In the genomic region with DNA sequence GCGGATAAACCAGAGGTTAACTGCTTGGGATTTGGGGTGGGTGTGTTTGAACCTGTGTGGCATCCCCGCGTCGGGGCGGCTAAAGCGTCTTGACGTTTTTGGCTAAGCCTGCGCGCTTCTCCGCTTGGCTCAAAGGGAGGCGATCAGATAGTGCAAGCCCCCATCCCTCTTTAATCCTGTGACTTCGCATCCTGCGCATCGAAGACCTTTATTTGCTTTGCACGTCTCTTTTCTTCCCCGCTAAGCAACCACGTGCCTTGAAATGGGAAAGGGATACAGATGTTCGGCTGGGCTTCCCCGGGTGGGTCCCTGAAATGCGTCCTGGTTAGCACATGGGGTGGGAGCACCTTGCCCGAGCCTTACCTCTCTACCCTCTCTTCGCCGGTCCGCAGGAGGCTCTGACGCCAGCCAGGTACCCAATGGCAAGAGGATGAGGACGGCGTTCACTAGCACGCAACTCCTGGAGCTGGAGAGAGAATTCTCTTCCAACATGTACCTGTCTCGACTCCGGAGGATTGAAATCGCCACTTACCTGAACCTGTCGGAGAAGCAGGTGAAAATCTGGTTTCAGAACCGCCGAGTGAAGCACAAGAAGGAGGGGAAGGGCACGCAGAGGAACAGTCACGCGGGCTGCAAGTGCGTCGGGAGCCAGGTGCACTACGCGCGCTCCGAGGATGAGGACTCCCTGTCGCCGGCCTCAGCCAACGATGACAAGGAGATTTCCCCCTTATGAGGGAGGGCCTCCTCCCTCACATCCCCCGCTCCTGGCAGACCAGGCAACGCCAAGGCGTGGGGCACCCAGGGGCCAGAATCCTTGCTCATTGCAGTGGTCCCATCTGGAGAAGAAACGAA, we compare ENCODE assay signal across 9 cellular contexts. TPM values are rescaled to one million over a fixed set of nuclear protein-coding genes. Genes with fewer than 3 reads are reported as not detected.
DNase-seq lines count a peak whose midpoint lies in the region; ATAC-seq, FAIRE-seq and TF ChIP-seq lines count a peak whose summit lies in the region.
"Had no signal": no experiment of that assay in that cellular context is flagged by ENCODE, and none has a peak within 500 bp of the region (broad histone marks: within the 10 kb centered on the region; RNA-seq: fewer than 3 reads in every experiment).

No MANE protein-coding gene starts in this region.

- H3K4me1 Mint-ChIP-seq in activated CD4-positive, alpha-beta T cell treated with anti-CD3 and anti-CD28 coated beads, Interleukin-2, amount 10 ng/mL, durations not matched to agents 7 days and 5 days, result peaks cover 34% of the 10 kb centered on the region
- peaks cover 18% of the 10 kb centered on the region for H3K4me1 Mint-ChIP-seq in T-helper 17 cell

- H3K9me3 Mint-ChIP-seq in activated CD4-positive, alpha-beta T cell treated with anti-CD3 and anti-CD28 coated beads, Interleukin-2, amount 10 ng/mL, durations not matched to agents 7 days and 5 days, result no peaks in the 10 kb centered on the region

- TF ChIP-seq CTCF in fibroblast of villous mesenchyme (IDR thresholded peaks at IDR 0.05; ENCODE audit: insufficient read depth, low read depth, low read length) (no peak), thyroid gland (IDR thresholded peaks at IDR 0.05) (no peak)

- no peak overlapping the region for H3K9ac ChIP-seq in skeletal muscle tissue (ENCODE audit: low read depth in 1 of 3, low read length in 3 of 3)

- H3K4me3 Mint-ChIP-seq in activated CD4-positive, alpha-beta T cell treated with anti-CD3 and anti-CD28 coated beads, Interleukin-2, amount 10 ng/mL, durations not matched to agents 7 days and 5 days, result peak overlapping the region; percentile 52
- H3K4me3 Mint-ChIP-seq in T-helper 17 cell, result peak overlapping the region; percentile 82

- H3K4me3 ChIP-seq in fibroblast of villous mesenchyme (ENCODE audit: low read depth, low read length) (peak overlapping the region; percentile 59), skeletal muscle tissue (ENCODE audit: low read length in 3 of 3) (peak overlapping the region; percentile 21 to 64 (median 56)), thyroid gland (replicated peaks in 1 of 3) (no peak overlapping the region)

- peaks cover 86% of the 10 kb centered on the region for H3K27me3 Mint-ChIP-seq in activated CD4-positive, alpha-beta T cell treated with anti-CD3 and anti-CD28 coated beads, Interleukin-2, amount 10 ng/mL, durations not matched to agents 7 days and 5 days
- H3K27me3 Mint-ChIP-seq in T-helper 17 cell, result peaks cover 88% of the 10 kb centered on the region

- H3K9me3 ChIP-seq in T-helper 17 cell (ENCODE audit: control insufficient read depth, low read length, poor library complexity, severe bottlenecking) (no peaks in the 10 kb centered on the region), skeletal muscle tissue (ENCODE audit: control insufficient read depth in 3 of 3, low read length in 3 of 3) (no peaks in the 10 kb centered on the region), thyroid gland (no peaks in the 10 kb centered on the region)

- no peak for FAIRE-seq in H54 (lab: Jason Lieb, UNC)

- peak; percentile 10 for ATAC-seq in T-helper 17 cell

- peaks cover 75 to 88% (median 85%) of the 10 kb centered on the region in 3 donors for H3K27me3 ChIP-seq in skeletal muscle tissue (ENCODE audit: control insufficient read depth in 3 of 3, insufficient read depth in 3 of 3, low read length in 3 of 3)
- peaks cover 56% of the 10 kb centered on the region for H3K27me3 ChIP-seq in thyroid gland

- POLR2A ChIA-PET in activated CD4-positive, alpha-beta T cell treated with anti-CD3 and anti-CD28 coated beads, Interleukin-2, amount 10 ng/mL, durations not matched to agents 7 days and 5 days (lab: Charles Lee), result no interaction called here

- TF ChIP-seq POLR2A in H54 (IDR thresholded peaks at IDR 0.05; ENCODE audit: low read depth, low read length) (no peak), thyroid gland (IDR thresholded peaks at IDR 0.05) (no peak)

- no peaks in the 10 kb centered on the region for H3K36me3 Mint-ChIP-seq in activated CD4-positive, alpha-beta T cell treated with anti-CD3 and anti-CD28 coated beads, Interleukin-2, amount 10 ng/mL, durations not matched to agents 7 days and 5 days (ENCODE audit: low read depth)
- H3K36me3 Mint-ChIP-seq in T-helper 17 cell (ENCODE audit: low read depth), result peaks cover 6% of the 10 kb centered on the region

- CTCF ChIA-PET in activated CD4-positive, alpha-beta T cell treated with anti-CD3 and anti-CD28 coated beads, Interleukin-2, amount 10 ng/mL, durations not matched to agents 7 days and 5 days (lab: Charles Lee), result no interaction called here

- no peak for DNase-seq in activated CD4-positive, alpha-beta T cell treated with anti-CD3 and anti-CD28 coated beads, Interleukin-2, amount 10 ng/mL, durations not matched to agents 7 days and 5 days
- DNase-seq in activated CD4-positive, alpha-beta T cell treated with anti-CD3 and anti-CD28 coated beads for 4 hours, result no peak
- DNase-seq in T-helper 17 cell, result no peak
- no peak for DNase-seq in fibroblast of villous mesenchyme (ENCODE audit: low read depth)
- no peak for DNase-seq in NK-92 treated with Interleukin-12 subunit alpha and Interleukin-12 subunit beta, amount 100 ng/mL, for 24 hours (lab: John Stamatoyannopoulos, UW)
- no peak for DNase-seq in H54 (ENCODE audit: insufficient read length, low spot score)
- DNase-seq in thyroid gland, result no peak

- H3K27ac ChIP-seq in skeletal muscle tissue (ENCODE audit: low read depth, low read length) (no peak overlapping the region), thyroid gland (no peak overlapping the region)

- H3K27ac Mint-ChIP-seq in activated CD4-positive, alpha-beta T cell treated with anti-CD3 and anti-CD28 coated beads, Interleukin-2, amount 10 ng/mL, durations not matched to agents 7 days and 5 days, result peak overlapping the region; percentile 38
- peak overlapping the region; percentile 59 for H3K27ac Mint-ChIP-seq in T-helper 17 cell

- no peaks in the 10 kb centered on the region for H3K36me3 ChIP-seq in skeletal muscle tissue (ENCODE audit: control insufficient read depth in 3 of 3, insufficient read depth in 3 of 3, low read length in 3 of 3)
- H3K36me3 ChIP-seq in thyroid gland, result no peaks in the 10 kb centered on the region

- WGBS in thyroid gland, 2 donors, result 9% methylated on average over 44 to 49 of the region's 50 CpGs

- peaks cover 23 to 34% (median 34%) of the 10 kb centered on the region in 3 donors for H3K4me1 ChIP-seq in skeletal muscle tissue (ENCODE audit: control insufficient read depth in 3 of 3, insufficient read depth in 3 of 3, low read length in 3 of 3)
- peaks cover 23 to 24% of the 10 kb centered on the region in 2 donors for H3K4me1 ChIP-seq in thyroid gland

- intact Hi-C loops in thyroid gland (cut with DNase I), result loop anchor here (10.0 kb wide), 1 partner anchor 123 kb away; the partner anchor contains the start of gene PDGFRA

RNA-seq across cellular contexts. Expression of gene GSX2, which starts 1.5 kb away (rescaled TPM):
- not detected for total RNA-seq in activated CD4-positive, alpha-beta T cell treated with anti-CD3 and anti-CD28 coated beads, Interleukin-2, amount 10 ng/mL, durations not matched to agents 7 days and 5 days
- total RNA-seq in T-helper 17 cell (not detected), fibroblast of villous mesenchyme (under 0.01 TPM in 1 of 2 replicates, not detected in the other), skeletal muscle tissue (not detected), thyroid gland (not detected)
- total RNA-seq: NCI-H460 had no signal

RNA-seq across cellular contexts. Expression of gene CHIC2, which starts 37.0 kb away (rescaled TPM):
- 10 to 100 TPM; 18.2 to 18.9 TPM for total RNA-seq in activated CD4-positive, alpha-beta T cell treated with anti-CD3 and anti-CD28 coated beads, Interleukin-2, amount 10 ng/mL, durations not matched to agents 7 days and 5 days
- 10 to 100 TPM; 43.0 to 70.1 TPM for total RNA-seq in T-helper 17 cell
- total RNA-seq in fibroblast of villous mesenchyme, result 59.3 and 74.3 TPM in 2 replicates
- total RNA-seq in skeletal muscle tissue, result 24.5 TPM
- total RNA-seq in thyroid gland, result 10 to 100 TPM; 31.3 to 42.7 (median 33.0) TPM

Comparison
In these comparisons a context has a peak if more than half of its experiments do, and no peak if none do; other contexts are left out.
1. H3K4me3 ChIP-seq: peak in fibroblast of villous mesenchyme (single experiment) and skeletal muscle tissue (3 of 3); none in thyroid gland (0 of 3).